In genomic region chr7:39259391-39260003, GRCh38 we compare ENCODE assay signal across 23 cellular contexts.
"Had no signal": no experiment of that assay in that cellular context is flagged by ENCODE, and none has a peak within 500 bp of the region (broad histone marks: within the 10 kb centered on the region; RNA-seq: fewer than 3 reads in every experiment).

No MANE protein-coding gene starts in this region.

- H3K4me1 ChIP-seq: left ventricle myocardium inferior, psoas muscle, stomach had no signal

- DNase-seq: activated CD4-positive, alpha-beta T cell treated with anti-CD3 and anti-CD28 coated beads, Interleukin-2, amount 10 ng/mL, durations not matched to agents 24 days and 14 days; activated CD8-positive, alpha-beta T cell treated with anti-CD3 and anti-CD28 coated beads, Interleukin-2, amount 10 ng/mL, durations not matched to agents 7 days and 5 days; activated naive CD4-positive, alpha-beta T cell treated with anti-CD3 and anti-CD28 coated beads, Interleukin-2, amount 10 ng/mL, durations not matched to agents 7 days and 5 days; activated naive CD8-positive, alpha-beta T cell treated with anti-CD3 and anti-CD28 coated beads, Interleukin-2, amount 50 U/mL, for 24 hours; activated T-cell treated with anti-CD3 and anti-CD28 coated beads, Interleukin-2, amount 50 U/mL, for 24 hours; anterior cingulate cortex; brain microvascular endothelial cell; central memory CD4-positive, alpha-beta T cell; erythroblast; foreskin melanocyte; hypothalamus; kidney glomerular epithelial cell; left ventricle myocardium inferior; mammary epithelial cell; ovary; psoas muscle; right cardiac atrium; stomach; T-helper 1 cell; T-helper 9 cell had no signal

- H3K36me3 ChIP-seq: brain microvascular endothelial cell, left ventricle myocardium inferior, ovary, stomach had no signal

- H3K36me3 Mint-ChIP-seq: activated naive CD4-positive, alpha-beta T cell treated with anti-CD3 and anti-CD28 coated beads, Interleukin-2, amount 10 ng/mL, durations not matched to agents 7 days and 5 days; type B pancreatic cell had no signal

- ATAC-seq: activated CD8-positive, alpha-beta T cell treated with anti-CD3 and anti-CD28 coated beads, Interleukin-2, amount 10 ng/mL, durations not matched to agents 7 days and 5 days; activated naive CD8-positive, alpha-beta T cell treated with anti-CD3 and anti-CD28 coated beads, Interleukin-2, amount 50 U/mL, for 24 hours; psoas muscle had no signal

- H3K4me3 ChIP-seq: left ventricle myocardium inferior, ovary, psoas muscle, skin epidermis, stomach had no signal

- H3K9me3 Mint-ChIP-seq: activated CD4-positive, alpha-beta T cell treated with anti-CD3 and anti-CD28 coated beads, Interleukin-2, amount 10 ng/mL, durations not matched to agents 24 days and 14 days; activated naive CD4-positive, alpha-beta T cell treated with anti-CD3 and anti-CD28 coated beads, Interleukin-2, amount 10 ng/mL, durations not matched to agents 7 days and 5 days; activated naive CD8-positive, alpha-beta T cell treated with anti-CD3 and anti-CD28 coated beads, Interleukin-2, amount 50 U/mL, for 24 hours; activated T-cell treated with anti-CD3 and anti-CD28 coated beads, Interleukin-2, amount 50 U/mL, for 24 hours; activated T-helper 2 cell treated with anti-CD3 and anti-CD28 coated beads, Interferon-gamma antibody, Interleukin-2, Interleukin-4, amounts not matched to agents 10 μg/mL and 5 μg/mL and 100 μg/mL, durations not matched to agents 14 hours and 24 hours and 36 hours; type B pancreatic cell had no signal

- H3K4me3 Mint-ChIP-seq: activated CD4-positive, alpha-beta T cell treated with anti-CD3 and anti-CD28 coated beads, Interleukin-2, amount 10 ng/mL, durations not matched to agents 24 days and 14 days; activated CD8-positive, alpha-beta T cell treated with anti-CD3 and anti-CD28 coated beads, Interleukin-2, amount 10 ng/mL, durations not matched to agents 7 days and 5 days; activated naive CD4-positive, alpha-beta T cell treated with anti-CD3 and anti-CD28 coated beads, Interleukin-2, amount 10 ng/mL, durations not matched to agents 7 days and 5 days; activated naive CD8-positive, alpha-beta T cell treated with anti-CD3 and anti-CD28 coated beads, Interleukin-2, amount 50 U/mL, for 24 hours; activated T-cell treated with anti-CD3 and anti-CD28 coated beads, Interleukin-2, amount 50 U/mL, for 24 hours; type B pancreatic cell had no signal

- H3K27me3 ChIP-seq: brain microvascular endothelial cell, ovary, stomach had no signal

- H3K9me3 ChIP-seq: left ventricle myocardium inferior, ovary, psoas muscle, stomach had no signal

- H3K4me1 Mint-ChIP-seq: activated CD4-positive, alpha-beta T cell treated with anti-CD3 and anti-CD28 coated beads, Interleukin-2, amount 10 ng/mL, durations not matched to agents 24 days and 14 days; activated naive CD4-positive, alpha-beta T cell treated with anti-CD3 and anti-CD28 coated beads, Interleukin-2, amount 10 ng/mL, durations not matched to agents 7 days and 5 days; activated naive CD8-positive, alpha-beta T cell treated with anti-CD3 and anti-CD28 coated beads, Interleukin-2, amount 50 U/mL, for 24 hours had no signal

- H3K27ac Mint-ChIP-seq: activated CD4-positive, alpha-beta T cell treated with anti-CD3 and anti-CD28 coated beads, Interleukin-2, amount 10 ng/mL, durations not matched to agents 24 days and 14 days; activated CD8-positive, alpha-beta T cell treated with anti-CD3 and anti-CD28 coated beads, Interleukin-2, amount 10 ng/mL, durations not matched to agents 7 days and 5 days; activated naive CD4-positive, alpha-beta T cell treated with anti-CD3 and anti-CD28 coated beads, Interleukin-2, amount 10 ng/mL, durations not matched to agents 7 days and 5 days; activated naive CD8-positive, alpha-beta T cell treated with anti-CD3 and anti-CD28 coated beads, Interleukin-2, amount 50 U/mL, for 24 hours; activated T-cell treated with anti-CD3 and anti-CD28 coated beads, Interleukin-2, amount 50 U/mL, for 24 hours; activated T-helper 2 cell treated with anti-CD3 and anti-CD28 coated beads, Interferon-gamma antibody, Interleukin-2, Interleukin-4, amounts not matched to agents 10 μg/mL and 5 μg/mL and 100 μg/mL, durations not matched to agents 14 hours and 24 hours and 36 hours; type B pancreatic cell had no signal

- H3K27ac ChIP-seq: brain microvascular endothelial cell, left ventricle myocardium inferior, ovary, psoas muscle, skin epidermis, stomach had no signal

- H3K27me3 Mint-ChIP-seq: activated CD4-positive, alpha-beta T cell treated with anti-CD3 and anti-CD28 coated beads, Interleukin-2, amount 10 ng/mL, durations not matched to agents 24 days and 14 days; activated naive CD4-positive, alpha-beta T cell treated with anti-CD3 and anti-CD28 coated beads, Interleukin-2, amount 10 ng/mL, durations not matched to agents 7 days and 5 days; activated naive CD8-positive, alpha-beta T cell treated with anti-CD3 and anti-CD28 coated beads, Interleukin-2, amount 50 U/mL, for 24 hours; activated T-cell treated with anti-CD3 and anti-CD28 coated beads, Interleukin-2, amount 50 U/mL, for 24 hours had no signal
